In the genomic region with DNA sequence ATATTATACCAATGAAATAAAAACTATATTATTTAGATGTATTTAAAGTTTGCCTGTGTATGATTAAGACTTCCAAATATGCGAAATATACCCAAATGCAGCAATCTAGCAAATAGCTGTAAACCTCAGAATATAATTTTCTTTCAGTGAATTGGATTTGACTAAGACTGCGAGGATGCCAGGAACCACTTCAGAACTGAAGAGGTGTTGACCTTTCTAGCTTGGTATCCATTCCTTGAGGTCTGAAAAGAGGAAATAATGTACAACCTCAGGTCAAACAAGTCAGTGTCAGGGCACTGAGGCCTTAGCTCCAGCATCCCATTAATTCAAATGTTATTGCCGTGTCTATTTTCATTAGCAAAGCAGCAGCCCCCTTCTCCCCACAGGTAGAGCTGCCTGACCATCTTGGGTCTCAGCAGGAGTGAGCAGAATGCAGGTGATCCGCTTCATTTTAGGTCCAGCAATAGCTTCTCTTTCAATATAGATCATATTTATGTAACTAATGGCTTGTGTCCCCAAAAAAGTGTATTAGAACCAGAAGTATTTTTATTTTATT, we compare ENCODE assay signal across 26 cellular contexts.
DNase-seq lines count a peak whose midpoint lies in the region; TF ChIP-seq lines count a peak whose summit lies in the region.
"Had no signal": no experiment of that assay in that cellular context is flagged by ENCODE, and none has a peak within 500 bp of the region (broad histone marks: within the 10 kb centered on the region; RNA-seq: fewer than 3 reads in every experiment).

No MANE protein-coding gene starts in this region.

- no peak overlapping the region for H3K4ac ChIP-seq in neuronal stem cell (ENCODE audit: low read length)

- peaks cover 8% of the 10 kb centered on the region in 2 donors for H3K4me1 ChIP-seq in neuronal stem cell (ENCODE audit: control insufficient read depth in 2 of 2, insufficient read depth in 1 of 2, low read depth in 1 of 2, low read length in 2 of 2)
- H3K4me1 ChIP-seq: esophagus muscularis mucosa, gastroesophageal sphincter had no signal

- H3K18ac ChIP-seq in neuronal stem cell (ENCODE audit: low read length), result no peak overlapping the region

- peaks cover 0 to 15% of the 10 kb centered on the region in 2 donors for H3K36me3 ChIP-seq in neuronal stem cell (replicated peaks in 1 of 2; ENCODE audit: control insufficient read depth in 2 of 2, insufficient read depth in 2 of 2, low read length in 2 of 2)
- H3K36me3 ChIP-seq: esophagus muscularis mucosa, gastroesophageal sphincter, HAP-1 had no signal

- H3K4me3 ChIP-seq in astrocyte of the spinal cord (ENCODE audit: low read depth, low read length), result no peak overlapping the region
- H3K4me3 ChIP-seq in neuronal stem cell (ENCODE audit: low read length in 2 of 2), result no peak overlapping the region
- H3K4me3 ChIP-seq: dorsolateral prefrontal cortex, esophagus muscularis mucosa, gastroesophageal sphincter, HAP-1 had no signal

- no peak overlapping the region for H3K14ac ChIP-seq in neuronal stem cell (ENCODE audit: low read length)

- no peak overlapping the region for H2BK12ac ChIP-seq in neuronal stem cell (ENCODE audit: low read length)

- H3K23ac ChIP-seq in neuronal stem cell (ENCODE audit: low read depth, low read length, poor library complexity), result no peak overlapping the region

- no peaks in the 10 kb centered on the region for H3K9me3 ChIP-seq in neuronal stem cell (replicated peaks in 1 of 2; ENCODE audit: control insufficient read depth in 2 of 2, insufficient read depth in 1 of 2, low read depth in 1 of 2, low read length in 2 of 2)
- H3K9me3 ChIP-seq: esophagus muscularis mucosa, gastroesophageal sphincter, HAP-1 had no signal

- no peak overlapping the region for H2BK120ac ChIP-seq in neuronal stem cell (ENCODE audit: low read depth, low read length)

- peaks cover 7% of the 10 kb centered on the region for H3K79me1 ChIP-seq in neuronal stem cell (ENCODE audit: low read depth, low read length)

- H3K27ac ChIP-seq in neuronal stem cell (replicated peaks; ENCODE audit: low read length), result no peak overlapping the region
- H3K27ac ChIP-seq: C4-2B, dorsolateral prefrontal cortex, esophagus muscularis mucosa, gastroesophageal sphincter, VCaP had no signal

- no peak for TF ChIP-seq CTCF in astrocyte of the spinal cord (IDR thresholded peaks at IDR 0.05; ENCODE audit: low read depth, low read length)

- H2AFZ ChIP-seq in neuronal stem cell (ENCODE audit: low read length), result no peak overlapping the region

- H3K9ac ChIP-seq in neuronal stem cell (ENCODE audit: low read depth, low read length, poor library complexity), result no peak overlapping the region

- H2BK5ac ChIP-seq in neuronal stem cell (ENCODE audit: low read length), result no peak overlapping the region

- no peak overlapping the region for H4K8ac ChIP-seq in neuronal stem cell (ENCODE audit: low read depth, low read length)

- peak overlapping the region; percentile 11 for H3K4me2 ChIP-seq in neuronal stem cell (ENCODE audit: insufficient read depth, low read length, poor library complexity, severe bottlenecking)

- in situ Hi-C loops in astrocyte of the spinal cord (cut with HindIII; ENCODE audit: low sequenced_read_pairs), result no loop called here

- no CpG with 5 or more reads among the region's 4 CpGs for WGBS in neuronal stem cell (ENCODE audit: extremely low coverage in 2 of 2, insufficient read length in 2 of 2, insufficient replicate concordance in 1 of 2), 2 donors

- no peak overlapping the region for H4K91ac ChIP-seq in neuronal stem cell (ENCODE audit: low read depth, low read length, poor library complexity)

- DNase-seq in EH (ENCODE audit: low read depth) (peak; percentile 35), HCEC 1CT (peak; percentile 3), astrocyte of the spinal cord (ENCODE audit: low read depth, low spot score) (peak; percentile 4), neuronal stem cell (ENCODE audit: low spot score) (no peak), UCSD-AML1 (lab: John Stamatoyannopoulos, UW; ENCODE audit: unreplicated experiment) (no peak), SW480 (ENCODE audit: low spot score) (no peak), islet precursor cell (no peak)
- DNase-seq: activated CD4-positive, alpha-beta T cell treated with anti-CD3 and anti-CD28 coated beads for 4 hours; activated CD8-positive, alpha-beta T cell treated with anti-CD3 and anti-CD28 coated beads, Interleukin-2, amount 10 ng/mL, durations not matched to agents 7 days and 5 days; activated naive CD4-positive, alpha-beta T cell treated with anti-CD3 and anti-CD28 coated beads, Interleukin-2, amount 10 ng/mL, durations not matched to agents 7 days and 5 days; COR-L47; Kasumi-1; MV-4-11; natural killer cell; NCI-H1436; NCI-H446; NCI-H748 treated with DMSO at 0.1 percent for 48 hours; Right ventricle myocardium superior; stimulated activated CD4-positive, alpha-beta T cell treated with anti-CD3 and anti-CD28 coated beads, Interleukin-15, amount 100 ng/mL, for 24 hours; stimulated activated CD4-positive, alpha-beta T cell treated with anti-CD3 and anti-CD28 coated beads, Interleukin-4, amount 100 ng/mL, for 4 hours had no signal

- no peak overlapping the region for H2AK5ac ChIP-seq in neuronal stem cell (ENCODE audit: low read depth, low read length)

- no peaks in the 10 kb centered on the region for H3K27me3 ChIP-seq in neuronal stem cell (ENCODE audit: control insufficient read depth in 3 of 3, insufficient read depth in 3 of 3, low read depth in 1 of 3, low read length in 3 of 3)
- H3K27me3 ChIP-seq: dorsolateral prefrontal cortex, esophagus muscularis mucosa, gastroesophageal sphincter had no signal

- H2BK15ac ChIP-seq in neuronal stem cell (ENCODE audit: low read length), result no peak overlapping the region

Comparison
In these comparisons a context has a peak if more than half of its experiments do, and no peak if none do; other contexts are left out.
1. DNase-seq: peak in EH (single experiment), HCEC 1CT (single experiment) and astrocyte of the spinal cord (single experiment); none in neuronal stem cell (single experiment), UCSD-AML1 (single experiment), SW480 (single experiment) and islet precursor cell (single experiment).